In genomic region chr2:197113221-197113831, GRCh38 we compare ENCODE assay signal across 8 cellular contexts.
DNase-seq lines count a peak whose midpoint lies in the region; ATAC-seq, FAIRE-seq and TF ChIP-seq lines count a peak whose summit lies in the region.

No MANE protein-coding gene starts in this region.

- TF ChIP-seq POLR2A in GM12891 (IDR thresholded peaks at IDR 0.05; ENCODE audit: low read depth, low read length) = no peak

- no peaks in the 10 kb centered on the region for H3K36me3 Mint-ChIP-seq in neural progenitor cell

- TF ChIP-seq CTCF in BE2C (IDR thresholded peaks at IDR 0.05; ENCODE audit: low read depth, low read length) = peak; percentile 71
- peak; percentile 70 for TF ChIP-seq CTCF in neural progenitor cell (IDR thresholded peaks at IDR 0.05)

- H3K27me3 ChIP-seq in BE2C (no peaks in the 10 kb centered on the region), neural progenitor cell (no peaks in the 10 kb centered on the region)
- no peaks in the 10 kb centered on the region for H3K27me3 ChIP-seq in effector memory CD4-positive, alpha-beta T cell (replicated peaks; ENCODE audit: control insufficient read depth, insufficient read depth, low read length, poor library complexity, severe bottlenecking)

- H3K4me1 ChIP-seq in BE2C (peaks cover 6% of the 10 kb centered on the region), neural progenitor cell (no peaks in the 10 kb centered on the region)
- no peaks in the 10 kb centered on the region for H3K4me1 ChIP-seq in effector memory CD4-positive, alpha-beta T cell (ENCODE audit: control insufficient read depth, insufficient read depth, low read length, poor library complexity, severe bottlenecking)

- peaks cover 7% of the 10 kb centered on the region for H3K4me1 Mint-ChIP-seq in neural progenitor cell

- no peak overlapping the region for H3K4me2 ChIP-seq in neural progenitor cell

- no peaks in the 10 kb centered on the region for H3F3A ChIP-seq in neural progenitor cell (ENCODE audit: low read depth)

- DNase-seq in BE2C (no peak), GM12891 (ENCODE audit: insufficient read length, low spot score) (peak; percentile 14), RPMI8226 (peak; percentile 30), neural progenitor cell (ENCODE audit: low spot score) (peak; percentile 27), cortex of kidney (lab: John Stamatoyannopoulos, UW) (no peak)
- no peak for DNase-seq in effector memory CD4-positive, alpha-beta T cell

- H4K20me1 ChIP-seq in neural progenitor cell (ENCODE audit: low read depth) = no peaks in the 10 kb centered on the region

- H3K79me2 ChIP-seq in neural progenitor cell (ENCODE audit: low read depth) = no peaks in the 10 kb centered on the region

- no peak overlapping the region for H3K4me3 ChIP-seq in BE2C (ENCODE audit: low read depth, low read length)
- H3K4me3 ChIP-seq in effector memory CD4-positive, alpha-beta T cell (ENCODE audit: insufficient read depth, low read depth, low read length, poor library complexity, severe bottlenecking) = no peak overlapping the region
- no peak overlapping the region for H3K4me3 ChIP-seq in neural progenitor cell

- H3K9me3 Mint-ChIP-seq in neural progenitor cell = peaks cover 2% of the 10 kb centered on the region

- no peak overlapping the region for H3K9ac ChIP-seq in neural progenitor cell

- H3K27ac ChIP-seq in effector memory CD4-positive, alpha-beta T cell (ENCODE audit: insufficient read depth, low read length, poor library complexity, severe bottlenecking) = peak overlapping the region; percentile 3
- H3K27ac ChIP-seq in neural progenitor cell = no peak overlapping the region

- ATAC-seq in HG03432 (IDR thresholded peaks at IDR 0.05; ENCODE audit: unreplicated experiment) (peak; percentile 78), HG03139 (IDR thresholded peaks at IDR 0.05; ENCODE audit: unreplicated experiment) (no peak)

- FAIRE-seq in GM12891 (lab: Jason Lieb, UNC) = peak; percentile 85

- H3K36me3 ChIP-seq in BE2C = no peaks in the 10 kb centered on the region
- H3K36me3 ChIP-seq in effector memory CD4-positive, alpha-beta T cell (ENCODE audit: control insufficient read depth, insufficient read depth, low read length) = peaks cover 48% of the 10 kb centered on the region
- no peaks in the 10 kb centered on the region for H3K36me3 ChIP-seq in neural progenitor cell

- no peaks in the 10 kb centered on the region for H3K27me3 Mint-ChIP-seq in neural progenitor cell (ENCODE audit: insufficient read depth, low read depth)

- peak overlapping the region; percentile 57 for H2AFZ ChIP-seq in neural progenitor cell (replicated peaks)

- no peaks in the 10 kb centered on the region for H3K9me3 ChIP-seq in BE2C
- no peaks in the 10 kb centered on the region for H3K9me3 ChIP-seq in effector memory CD4-positive, alpha-beta T cell (ENCODE audit: control insufficient read depth, low read length)
- no peaks in the 10 kb centered on the region for H3K9me3 ChIP-seq in neural progenitor cell (ENCODE audit: low read depth)

- no peak overlapping the region for H3K27ac Mint-ChIP-seq in neural progenitor cell

- H3K4me3 Mint-ChIP-seq in neural progenitor cell = no peak overlapping the region

TF ChIP-seq in GM12891, 5 proteins besides CTCF, POLR2A, EP300 and RAD21:
- TF ChIP-seq SPI1 (IDR thresholded peaks at IDR 0.05; ENCODE audit: low read depth, low read length) (peak; percentile 73), POU2F2 (IDR thresholded peaks at IDR 0.05; ENCODE audit: low read depth, low read length) (no peak)

Comparison
In these comparisons a context has a peak if more than half of its experiments do, and no peak if none do; other contexts are left out.
1. DNase-seq: peak in GM12891 (single experiment), RPMI8226 (single experiment) and neural progenitor cell (single experiment); none in BE2C (single experiment), effector memory CD4-positive, alpha-beta T cell (0 of 3) and cortex of kidney (single experiment).